1 cellular context compared by ENCODE assay signal in genomic region chr14:50407089-50407813, GRCh38.
TF ChIP-seq lines count a peak whose summit lies in the region.

No MANE protein-coding gene starts in this region.

TF ChIP-seq in GM12878, 131 proteins besides CTCF, POLR2A, EP300 and RAD21 (continued from another document):
- TF ChIP-seq E2F4 (IDR thresholded peaks at IDR 0.05; ENCODE audit: low read depth, low read length) (no peak), PRDM15 (CRISPR knock-in tag; IDR thresholded peaks at IDR 0.05) (no peak), LARP7 (IDR thresholded peaks at IDR 0.05) (no peak), POU2F2 (IDR thresholded peaks at IDR 0.05; ENCODE audit: borderline replicate concordance, low read depth, low read length) (no peak), SREBF2 (IDR thresholded peaks at IDR 0.05; ENCODE audit: low read length) (no peak), CBX3 (IDR thresholded peaks at IDR 0.05; ENCODE audit: borderline replicate concordance, low read depth) (no peak), ZBTB4 (CRISPR knock-in tag; IDR thresholded peaks at IDR 0.05) (no peak), BACH1 (IDR thresholded peaks at IDR 0.05; ENCODE audit: borderline replicate concordance) (no peak)
